ENCODE assay signal across 9 cellular contexts in the genomic region with DNA sequence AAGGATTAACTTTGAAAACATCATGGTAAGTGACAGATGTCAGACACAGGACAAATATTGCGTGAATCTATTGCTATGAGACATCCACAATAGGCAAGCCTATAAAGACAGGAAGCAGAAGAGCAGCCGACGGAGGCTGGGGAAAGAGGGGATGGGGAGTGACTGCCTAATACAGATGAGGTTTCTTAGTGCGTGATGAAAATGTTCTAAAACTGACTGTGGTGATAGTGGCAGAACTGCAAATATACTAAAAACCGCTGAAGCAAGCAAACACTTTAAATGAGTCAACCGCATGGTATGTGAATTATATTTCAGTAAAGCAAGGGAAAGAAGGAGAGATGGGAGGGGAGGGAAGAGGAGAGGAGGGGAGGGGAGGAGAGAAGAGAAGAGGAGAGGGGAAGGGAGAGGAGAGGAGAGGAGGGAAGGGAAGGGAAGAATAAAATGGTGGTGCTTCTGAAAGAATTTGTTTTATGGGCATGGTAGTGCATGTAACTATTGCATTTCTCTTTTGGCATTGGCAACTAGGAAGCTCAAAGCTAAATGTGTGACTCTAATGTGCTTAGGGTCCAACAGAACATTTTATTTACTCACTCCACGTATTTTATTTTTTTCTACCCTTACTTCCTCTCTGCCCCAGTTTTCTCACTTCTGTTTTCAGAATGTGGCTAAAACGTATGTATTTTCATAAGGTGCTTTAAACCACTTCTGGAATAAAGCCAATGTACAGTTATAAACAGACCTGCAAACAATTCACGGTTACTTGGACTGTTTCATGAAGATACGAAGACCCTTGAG. TPM values are rescaled to one million over a fixed set of nuclear protein-coding genes. Genes with fewer than 3 reads are reported as not detected.
DNase-seq lines count a peak whose midpoint lies in the region; ATAC-seq, FAIRE-seq and TF ChIP-seq lines count a peak whose summit lies in the region.
"Had no signal": no experiment of that assay in that cellular context is flagged by ENCODE, and none has a peak within 500 bp of the region (broad histone marks: within the 10 kb centered on the region; RNA-seq: fewer than 3 reads in every experiment).

No MANE protein-coding gene starts in this region.

- TF ChIP-seq CTCF in A549 (IDR thresholded peaks at IDR 0.05), result no peak
- no peak for TF ChIP-seq CTCF in SU-DHL-6 (IDR thresholded peaks at IDR 0.05; ENCODE audit: insufficient read depth, low read length, poor library complexity, severe bottlenecking)
- TF ChIP-seq CTCF in foreskin fibroblast (IDR thresholded peaks at IDR 0.05; ENCODE audit: low read depth, low read length), result no peak
- TF ChIP-seq CTCF in suprapubic skin (IDR thresholded peaks at IDR 0.05), result no peak
- no peak for TF ChIP-seq CTCF in neural progenitor cell (IDR thresholded peaks at IDR 0.05)

- peak overlapping the region; percentile 54 for H3K9ac ChIP-seq in SU-DHL-6 (ENCODE audit: low read length)
- no peak overlapping the region for H3K9ac ChIP-seq in neural progenitor cell

- H3K36me3 ChIP-seq in SU-DHL-6 (ENCODE audit: low read length) (peaks cover 15% of the 10 kb centered on the region), suprapubic skin (peaks cover 49% of the 10 kb centered on the region), neural progenitor cell (no peaks in the 10 kb centered on the region)

- H3K9me3 Mint-ChIP-seq in neural progenitor cell, result no peaks in the 10 kb centered on the region

- POLR2A ChIA-PET in A549 (lab: Yijun Ruan, JAX), result no interaction called here

- WGBS in A549 (ENCODE audit: missing lambda C conversion rate), result 42% methylated on average over 10 of the region's 10 CpGs
- 59% methylated on average over 10 of the region's 10 CpGs for WGBS in suprapubic skin

- H3K27ac Mint-ChIP-seq in neural progenitor cell, result no peak overlapping the region

- TF ChIP-seq POLR2A in A549 (IDR thresholded peaks at IDR 0.05; ENCODE audit: low read length) (no peak), suprapubic skin (IDR thresholded peaks at IDR 0.05) (no peak)

- H4K20me1 ChIP-seq in SU-DHL-6 (ENCODE audit: low read depth, low read length), result no peaks in the 10 kb centered on the region
- no peaks in the 10 kb centered on the region for H4K20me1 ChIP-seq in neural progenitor cell (ENCODE audit: low read depth)

- FAIRE-seq in A549 (lab: Jason Lieb, UNC), result no peak
- FAIRE-seq: endothelial cell of umbilical vein had no signal

- H3K4me1 ChIP-seq in A549, result peaks cover 21% of the 10 kb centered on the region
- peaks cover 15% of the 10 kb centered on the region for H3K4me1 ChIP-seq in suprapubic skin
- H3K4me1 ChIP-seq in neural progenitor cell, result peaks cover 15% of the 10 kb centered on the region

- CTCF ChIA-PET in A549 (lab: Yijun Ruan, JAX), result interaction anchor here (0.6 to 1.8 kb wide), 10 partner anchors 7 to 68 kb away, joined by 3 to 6 read pairs (median 3); no protein-coding TSS in a partner anchor

- H3K79me2 ChIP-seq in SU-DHL-6 (ENCODE audit: insufficient read depth, low read length), result peaks cover 11% of the 10 kb centered on the region; the same call in 1 of the 2 replicates
- no peaks in the 10 kb centered on the region for H3K79me2 ChIP-seq in neural progenitor cell (ENCODE audit: low read depth)

- DNase-seq in A549 (ENCODE audit: low read depth in 1 of 2, low spot score in 1 of 2), result peak in 1 of 2 experiments; percentile 9
- DNase-seq in foreskin fibroblast, result peak; percentile 77 to 82
- no peak for DNase-seq in suprapubic skin (ENCODE audit: low spot score in 2 of 2)
- DNase-seq in neural progenitor cell (ENCODE audit: low spot score), result no peak

- no peaks in the 10 kb centered on the region for H3K9me3 ChIP-seq in A549
- H3K9me3 ChIP-seq in SU-DHL-6 (ENCODE audit: insufficient read depth, low read length), result no peaks in the 10 kb centered on the region
- H3K9me3 ChIP-seq in suprapubic skin, result no peaks in the 10 kb centered on the region
- no peaks in the 10 kb centered on the region for H3K9me3 ChIP-seq in neural progenitor cell (ENCODE audit: low read depth)

- no peak overlapping the region for H3K4me3 Mint-ChIP-seq in neural progenitor cell

- TF ChIP-seq EP300 in A549 (IDR thresholded peaks at IDR 0.05) (no peak), suprapubic skin (IDR thresholded peaks at IDR 0.05) (no peak)

- H3K27ac ChIP-seq in A549, result peak overlapping the region; percentile 33 to 50; a peak in 3 of 6 replicates
- peak overlapping the region; percentile 98 for H3K27ac ChIP-seq in SU-DHL-6 (ENCODE audit: low read depth, low read length)
- peak overlapping the region; percentile 52 for H3K27ac ChIP-seq in suprapubic skin
- no peak overlapping the region for H3K27ac ChIP-seq in neural progenitor cell

- H3K27me3 ChIP-seq in SU-DHL-6 (ENCODE audit: low read length) (no peaks in the 10 kb centered on the region), suprapubic skin (no peaks in the 10 kb centered on the region), neural progenitor cell (no peaks in the 10 kb centered on the region)

- H3K36me3 Mint-ChIP-seq in neural progenitor cell, result peaks cover 7% of the 10 kb centered on the region

- ATAC-seq in A549, result peak; percentile 25 to 50; a peak in 4 of 6 replicates
- peak; percentile 52 for ATAC-seq in GM18861 (IDR thresholded peaks at IDR 0.05; ENCODE audit: unreplicated experiment)
- ATAC-seq in HG03135 (IDR thresholded peaks at IDR 0.05; ENCODE audit: unreplicated experiment), result peak; percentile 45
- no peak for ATAC-seq in HG03039 (IDR thresholded peaks at IDR 0.05; ENCODE audit: unreplicated experiment)

- H3K27me3 Mint-ChIP-seq in neural progenitor cell (ENCODE audit: insufficient read depth, low read depth), result peaks cover 7% of the 10 kb centered on the region

- peak overlapping the region; percentile 55 for H3K4me2 ChIP-seq in A549
- peak overlapping the region; percentile 75 for H3K4me2 ChIP-seq in SU-DHL-6 (ENCODE audit: low read depth, low read length, poor library complexity, severe bottlenecking)
- H3K4me2 ChIP-seq in neural progenitor cell, result no peak overlapping the region

- no peak for TF ChIP-seq RAD21 in A549 (conservative IDR thresholded peaks at IDR 0.05 in 1 of 2, IDR thresholded peaks at IDR 0.05 in 1 of 2)

- no peaks in the 10 kb centered on the region for H3K9me2 ChIP-seq in SU-DHL-6 (replicated peaks; ENCODE audit: insufficient read depth, low read length)

- no peak overlapping the region for H2AFZ ChIP-seq in SU-DHL-6 (ENCODE audit: low read depth, low read length, severe bottlenecking)
- no peak overlapping the region for H2AFZ ChIP-seq in neural progenitor cell (replicated peaks)

- peaks cover 35% of the 10 kb centered on the region for H3F3A ChIP-seq in SU-DHL-6 (ENCODE audit: insufficient read depth)
- no peaks in the 10 kb centered on the region for H3F3A ChIP-seq in neural progenitor cell (ENCODE audit: low read depth)

- no peak overlapping the region for H3K4me3 ChIP-seq in A549
- peak overlapping the region; percentile 19 for H3K4me3 ChIP-seq in SU-DHL-6 (ENCODE audit: insufficient read depth, low read length, poor library complexity, severe bottlenecking)
- H3K4me3 ChIP-seq in foreskin fibroblast (ENCODE audit: low read depth in 1 of 2, low read length in 2 of 2), result no peak overlapping the region
- H3K4me3 ChIP-seq in suprapubic skin, result no peak overlapping the region
- H3K4me3 ChIP-seq in neural progenitor cell, result no peak overlapping the region

- H3K4me1 Mint-ChIP-seq in neural progenitor cell, result peaks cover 17% of the 10 kb centered on the region

TF ChIP-seq in A549, 52 proteins besides CTCF, POLR2A, EP300 and RAD21:
- TF ChIP-seq, protein P1, sequence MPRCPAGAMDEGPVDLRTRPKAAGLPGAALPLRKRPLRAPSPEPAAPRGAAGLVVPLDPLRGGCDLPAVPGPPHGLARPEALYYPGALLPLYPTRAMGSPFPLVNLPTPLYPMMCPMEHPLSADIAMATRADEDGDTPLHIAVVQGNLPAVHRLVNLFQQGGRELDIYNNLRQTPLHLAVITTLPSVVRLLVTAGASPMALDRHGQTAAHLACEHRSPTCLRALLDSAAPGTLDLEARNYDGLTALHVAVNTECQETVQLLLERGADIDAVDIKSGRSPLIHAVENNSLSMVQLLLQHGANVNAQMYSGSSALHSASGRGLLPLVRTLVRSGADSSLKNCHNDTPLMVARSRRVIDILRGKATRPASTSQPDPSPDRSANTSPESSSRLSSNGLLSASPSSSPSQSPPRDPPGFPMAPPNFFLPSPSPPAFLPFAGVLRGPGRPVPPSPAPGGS (IDR thresholded peaks at IDR 0.05), result no peak
- TF ChIP-seq MAFK (IDR thresholded peaks at IDR 0.05; ENCODE audit: partially characterized antibody), result peak; percentile 26
TF ChIP-seq in A549: peak in this region for 1.

RNA-seq across cellular contexts. Expression of gene AKNA, which starts 21.3 kb away (rescaled TPM):
- 4.4 and 4.6 TPM in 2 replicates for polyA plus RNA-seq in A549 (2011; rRNA removed)
- polyA plus RNA-seq in A549 (2012; cell fraction: cytosol; rRNA removed), result 2.8 and 7.5 TPM in 2 replicates
- 6.7 and 9.3 TPM in 2 replicates for polyA plus RNA-seq in A549 (2012; cell fraction: nucleus; rRNA removed)
- 2.7 to 3.2 TPM (median 3.0 TPM) in 3 replicates for polyA plus RNA-seq in A549 (2017; fragmentation: RNase III; extraction: RNeasy Plus Mini Kit Qiagen cat#74134 plus additional on column Dnase treatment)
- polyA minus RNA-seq in A549 (2011; rRNA and poly(A)+ RNA removed), result 7.3 and 12.1 TPM in 2 replicates
- total RNA-seq in suprapubic skin, result 10 to 100 TPM; 10.5 to 27.1 (median 14.4) TPM
- total RNA-seq in neural progenitor cell (ENCODE audit: low replicate concordance), result 11.4 and 13.4 TPM in 2 replicates

RNA-seq across cellular contexts. Expression of gene ORM2, which starts 36.9 kb away (rescaled TPM):
- 0.10 and 0.16 TPM in 2 replicates for polyA plus RNA-seq in A549 (2011; rRNA removed)
- not detected in 2 replicates for polyA plus RNA-seq in A549 (2012; cell fraction: cytosol; rRNA removed)
- not detected in 2 replicates for polyA plus RNA-seq in A549 (2012; cell fraction: nucleus; rRNA removed)
- not detected in 3 replicates for polyA plus RNA-seq in A549 (2017; fragmentation: RNase III; extraction: RNeasy Plus Mini Kit Qiagen cat#74134 plus additional on column Dnase treatment)
- polyA minus RNA-seq in A549 (2011; rRNA and poly(A)+ RNA removed), result not detected in 2 replicates
- total RNA-seq in suprapubic skin, result 1 to 10 TPM in 1 of 4 donors, not detected in 3; 9.5 TPM
- total RNA-seq in neural progenitor cell (ENCODE audit: low replicate concordance), result 0.43 TPM in 1 of 2 replicates, not detected in the other
- total RNA-seq: endothelial cell of umbilical vein had no signal
- polyA plus RNA-seq: endothelial cell of umbilical vein had no signal

RNA-seq across cellular contexts. Expression of gene ORM1, which starts 43.6 kb away (rescaled TPM):
- 0.19 and 0.22 TPM in 2 replicates for polyA plus RNA-seq in A549 (2011; rRNA removed)
- polyA plus RNA-seq in A549 (2012; cell fraction: cytosol; rRNA removed), result 0.14 TPM in 1 of 2 replicates, not detected in the other
- polyA plus RNA-seq in A549 (2012; cell fraction: nucleus; rRNA removed), result not detected in 2 replicates
- 0.12 TPM in 1 of 3 replicates, not detected in the others for polyA plus RNA-seq in A549 (2017; fragmentation: RNase III; extraction: RNeasy Plus Mini Kit Qiagen cat#74134 plus additional on column Dnase treatment)
- 0.37 TPM in 1 of 2 replicates, not detected in the other for polyA minus RNA-seq in A549 (2011; rRNA and poly(A)+ RNA removed)
- 10 to 100 TPM in 1 of 4 donors, not detected in 3; 59.2 TPM for total RNA-seq in suprapubic skin
- 1.5 TPM in 1 of 2 replicates, not detected in the other for total RNA-seq in neural progenitor cell (ENCODE audit: low replicate concordance)
- total RNA-seq: endothelial cell of umbilical vein had no signal
- polyA plus RNA-seq: endothelial cell of umbilical vein had no signal

Comparison
In these comparisons a context has a peak if more than half of its experiments do, and no peak if none do; other contexts are left out.
1. DNase-seq: peak in foreskin fibroblast (2 of 2); none in suprapubic skin (0 of 2) and neural progenitor cell (single experiment).